ENCODE assay signal across 17 cellular contexts in genomic region chr16:80746231-80746630, GRCh38. TPM values are rescaled to one million over a fixed set of nuclear protein-coding genes. Genes with fewer than 3 reads are reported as not detected.
DNase-seq lines count a peak whose midpoint lies in the region; FAIRE-seq and TF ChIP-seq lines count a peak whose summit lies in the region.
"Had no signal": no experiment of that assay in that cellular context is flagged by ENCODE, and none has a peak within 500 bp of the region (broad histone marks: within the 10 kb centered on the region; RNA-seq: fewer than 3 reads in every experiment).

No MANE protein-coding gene starts in this region.

- H3K9ac ChIP-seq in GM23248 = no peak overlapping the region

- H3K4me3 ChIP-seq in GM23248 = no peak overlapping the region
- H3K4me3 ChIP-seq in fibroblast of mammary gland (ENCODE audit: control insufficient read depth, low read depth, low read length) = no peak overlapping the region
- H3K4me3 ChIP-seq in tibial nerve = no peak overlapping the region
- no peak overlapping the region for H3K4me3 ChIP-seq in HAP-1

- FAIRE-seq in frontal cortex (lab: Jason Lieb, UNC) = no peak
- FAIRE-seq: GM19239, H1 had no signal

- in situ Hi-C loops in GM23248 (cut with MboI) = no loop called here
- in situ Hi-C loops in HAP-1 (cut with MboI; ENCODE audit: low sequenced_read_pairs) = no loop called here

- no peak for TF ChIP-seq EP300 in tibial nerve (IDR thresholded peaks at IDR 0.05)

- no peaks in the 10 kb centered on the region for H3K9me2 ChIP-seq in GM23248 (ENCODE audit: insufficient read depth)

- H2AFZ ChIP-seq in GM23248 = no peak overlapping the region

- no peaks in the 10 kb centered on the region; the same call in 1 of the 2 replicates for H4K20me1 ChIP-seq in GM23248 (ENCODE audit: insufficient read depth)

- H3K27ac ChIP-seq in GM23248 (no peak overlapping the region), tibial nerve (no peak overlapping the region)

- peaks cover 32% of the 10 kb centered on the region for H3K79me2 ChIP-seq in GM23248 (ENCODE audit: insufficient read depth)

- H3K9me3 ChIP-seq in GM23248 (ENCODE audit: low read depth) (no peaks in the 10 kb centered on the region), tibial nerve (no peaks in the 10 kb centered on the region), HAP-1 (no peaks in the 10 kb centered on the region)

- H3F3A ChIP-seq in GM23248 (ENCODE audit: insufficient read depth) = peaks cover 9% of the 10 kb centered on the region; the same call in 1 of the 2 replicates

- H3K27me3 ChIP-seq in GM23248 (replicated peaks; ENCODE audit: insufficient read depth) (no peaks in the 10 kb centered on the region), tibial nerve (no peaks in the 10 kb centered on the region), HAP-1 (ENCODE audit: low read depth) (no peaks in the 10 kb centered on the region)

- H3K4me2 ChIP-seq in GM23248 (ENCODE audit: unreplicated experiment) = no peak overlapping the region

- DNase-seq in GM23248 (peak; percentile 5), fibroblast of mammary gland (ENCODE audit: low read depth) (peak; percentile 30), midbrain (lab: John Stamatoyannopoulos, UW) (peak; percentile 64), tibial nerve (ENCODE audit: low spot score in 2 of 2) (no peak), middle frontal gyrus (ENCODE audit: extremely low spot score, low spot score) (no peak), HAP-1 (ENCODE audit: low spot score in 2 of 2) (no peak), frontal cortex (ENCODE audit: low spot score in 2 of 2) (no peak)
- DNase-seq: CD8-positive, alpha-beta T cell; GF-D8; Karpas-422; MV-4-11; NCI-H1105 treated with DMSO at 0.1 percent for 48 hours; NCI-H2029 treated with DMSO at 0.1 percent for 48 hours; NCI-H524 treated with DMSO at 0.1 percent for 48 hours; Right ventricle myocardium superior had no signal

- H3K4me1 ChIP-seq in GM23248 (ENCODE audit: insufficient read depth) (peaks cover 8% of the 10 kb centered on the region; the same call in 1 of the 2 replicates), tibial nerve (peaks cover 0 to 4% (median 0%) of the 10 kb centered on the region in 4 donors), HAP-1 (no peaks in the 10 kb centered on the region)

- 29 to 32% methylated on average over 4 of the region's 4 CpGs for WGBS in GM23248 (ENCODE audit: low coverage in 1 of 2, low lambda C conversion rate in 2 of 2, missing lambda C conversion rate in 2 of 2), 2 experiments
- WGBS in tibial nerve, 2 donors = 31 to 32% methylated on average over 4 of the region's 4 CpGs

- H3K36me3 ChIP-seq in GM23248 (ENCODE audit: low read depth) (no peaks in the 10 kb centered on the region), tibial nerve (no peaks in the 10 kb centered on the region), HAP-1 (replicated peaks) (no peaks in the 10 kb centered on the region)

- TF ChIP-seq CTCF in fibroblast of mammary gland (conservative IDR thresholded peaks at IDR 0.05; ENCODE audit: control insufficient read depth, insufficient read depth, low read depth, low read length) (no peak), tibial nerve (IDR thresholded peaks at IDR 0.05) (no peak)

- TF ChIP-seq POLR2A in tibial nerve (IDR thresholded peaks at IDR 0.05) = no peak

RNA-seq across cellular contexts. Expression of gene CDYL2, which starts 58.2 kb away (rescaled TPM):
- 5.2 and 15.7 TPM in 2 replicates for total RNA-seq in GM23248 (2014; rRNA removed; shearing (Covaris generic))
- polyA plus RNA-seq in GM23248 (2016; fragmentation: Nextera tagmentation; extraction: Ambion mirVana) = 1.9 and 2.1 TPM in 2 replicates
- total RNA-seq in tibial nerve = 1 to 10 TPM; 2.2 to 5.7 (median 3.2) TPM
- total RNA-seq in frontal cortex = 9.4 TPM

Comparison
In these comparisons a context has a peak if more than half of its experiments do, and no peak if none do; other contexts are left out.
1. DNase-seq: peak in GM23248 (single experiment), fibroblast of mammary gland (single experiment) and midbrain (single experiment); none in tibial nerve (0 of 2), middle frontal gyrus (single experiment), HAP-1 (0 of 2) and frontal cortex (0 of 2).